Comparison of ENCODE assay signal across 17 cellular contexts in genomic region chr10:132643709-132644543, GRCh38.
A peak's percentile ranks its signal among the peaks of the same experiment; 100 is the strongest.
DNase-seq lines count a peak whose midpoint lies in the region; ATAC-seq and TF ChIP-seq lines count a peak whose summit lies in the region.
"Had no signal": no experiment of that assay in that cellular context is flagged by ENCODE, and none has a peak within 500 bp of the region (broad histone marks: within the 10 kb centered on the region; RNA-seq: fewer than 3 reads in every experiment).

No MANE protein-coding gene starts in this region.

- no peak overlapping the region for H2BK20ac ChIP-seq in H9 (ENCODE audit: low read depth, low read length, poor library complexity, severe bottlenecking)

- no peak overlapping the region for H3K4me2 ChIP-seq in H9 (ENCODE audit: insufficient read depth, insufficient read length, low read length)
- H3K4me2 ChIP-seq: PC-9 had no signal

- no peaks in the 10 kb centered on the region for H3K79me1 ChIP-seq in H9 (ENCODE audit: insufficient read depth, low read depth, low read length, poor library complexity, severe bottlenecking)

- H3K9me3 ChIP-seq in H9 (ENCODE audit: control insufficient read depth, low read depth, low read length): no peaks in the 10 kb centered on the region
- H3K9me3 ChIP-seq in MG63: no peaks in the 10 kb centered on the region

- H3K9me3 Mint-ChIP-seq in H9 (peaks cover 7 to 11% of the 10 kb centered on the region in 2 experiments; a peak in 3 of 5 replicates), WTC11 (peaks cover 6% of the 10 kb centered on the region; the same call in 1 of the 2 replicates)
- H3K9me3 Mint-ChIP-seq in stimulated activated naive B cell treated with anti-CD40 and anti-IgM and Interleukin-4, amounts not matched to agents 10 μg/mL and 1 μg/mL and 100 μg/mL, for 72 hours: no peaks in the 10 kb centered on the region
- H3K9me3 Mint-ChIP-seq: activated T-helper 17 cell treated with anti-CD3 and anti-CD28 coated beads, Interleukin-2, amount 50 U/mL, for 72 hours; stimulated activated naive CD8-positive, alpha-beta T cell treated with anti-CD3 and anti-CD28 coated beads, Interleukin-15, amount 100 ng/mL, for 72 hours had no signal

- H3K27me3 Mint-ChIP-seq in H9 (ENCODE audit: low read depth): peaks cover 7% of the 10 kb centered on the region
- no peaks in the 10 kb centered on the region for H3K27me3 Mint-ChIP-seq in WTC11 (ENCODE audit: low read depth)
- no peaks in the 10 kb centered on the region for H3K27me3 Mint-ChIP-seq in stimulated activated naive B cell treated with anti-CD40 and anti-IgM and Interleukin-4, amounts not matched to agents 10 μg/mL and 1 μg/mL and 100 μg/mL, for 72 hours
- H3K27me3 Mint-ChIP-seq: activated T-helper 17 cell treated with anti-CD3 and anti-CD28 coated beads, Interleukin-2, amount 50 U/mL, for 72 hours; stimulated activated naive CD8-positive, alpha-beta T cell treated with anti-CD3 and anti-CD28 coated beads, Interleukin-15, amount 100 ng/mL, for 72 hours had no signal

- no peaks in the 10 kb centered on the region for H3K4me1 ChIP-seq in H9 (ENCODE audit: insufficient read depth, low read length)

- POLR2A ChIA-PET in WTC11 (lab: Charles Lee): no interaction called here

- no peak overlapping the region for H3K56ac ChIP-seq in H9 (ENCODE audit: insufficient read length, low read depth, low read length)

- H2BK15ac ChIP-seq in H9 (ENCODE audit: low read depth, low read length): no peak overlapping the region

- no peak overlapping the region for H3K27ac ChIP-seq in H9 (ENCODE audit: insufficient read length, low read depth, low read length)
- H3K27ac ChIP-seq: PC-9 had no signal

- H3K9ac ChIP-seq in H9 (ENCODE audit: extremely low read depth, insufficient read length, low read length): no peak overlapping the region

- no peak overlapping the region for H3K4me3 ChIP-seq in MG63
- H3K4me3 ChIP-seq: PC-9 had no signal

- peak; percentile 65 for ATAC-seq in WTC11
- ATAC-seq in stimulated activated naive B cell treated with anti-CD40 and anti-IgM and Interleukin-4, amounts not matched to agents 10 μg/mL and 1 μg/mL and 100 μg/mL, for 72 hours (replicated peaks): peak; percentile 34 to 54
- ATAC-seq: activated T-helper 17 cell treated with anti-CD3 and anti-CD28 coated beads, Interleukin-2, amount 50 U/mL, for 72 hours; stimulated activated naive CD8-positive, alpha-beta T cell treated with anti-CD3 and anti-CD28 coated beads, Interleukin-15, amount 100 ng/mL, for 72 hours had no signal

- DNase-seq in H9 (peak; percentile 42), WTC11 (ENCODE audit: low spot score) (peak; percentile 31), islet precursor cell (peak; percentile 57), A172 (ENCODE audit: low spot score) (no peak), EL (no peak), MG63 (no peak)
- DNase-seq in stimulated activated naive B cell treated with anti-CD40 and anti-IgM and Interleukin-4, amounts not matched to agents 10 μg/mL and 1 μg/mL and 100 μg/mL, for 72 hours: no peak
- DNase-seq: activated CD8-positive, alpha-beta memory T cell treated with anti-CD3 and anti-CD28 coated beads for 24 hours; amygdala; DMS 273 treated with DMSO at 0.1 percent for 48 hours; erythroblast; NCI-H1694; NCI-H510A; PC-9; stimulated activated CD4-positive, alpha-beta T cell treated with anti-CD3 and anti-CD28 coated beads, Interleukin-12 subunit alpha, Interleukin-12 subunit beta, amount 100 ng/mL, for 4 hours; stimulated activated naive CD8-positive, alpha-beta T cell treated with anti-CD3 and anti-CD28 coated beads, Interleukin-15, amount 100 ng/mL, for 72 hours had no signal

- no peak overlapping the region for H3K23ac ChIP-seq in H9 (ENCODE audit: insufficient read length, low read depth, low read length)

- no peak overlapping the region for H2AK5ac ChIP-seq in H9 (ENCODE audit: insufficient read length, low read length)

- no peaks in the 10 kb centered on the region for H3K23me2 ChIP-seq in H9 (ENCODE audit: insufficient read length, low read depth, low read length, poor library complexity, severe bottlenecking)

- no peak overlapping the region for H3K14ac ChIP-seq in H9 (ENCODE audit: insufficient read depth, low read length)

- H2BK120ac ChIP-seq in H9 (ENCODE audit: low read depth, low read length, poor library complexity, severe bottlenecking): no peak overlapping the region

- H3K4ac ChIP-seq in H9 (ENCODE audit: low read depth, low read length): no peak overlapping the region

- TF ChIP-seq CTCF in H9 (conservative IDR thresholded peaks at IDR 0.05) (peak; percentile 31; the same call in 2 of the 3 replicates), WTC11 (IDR thresholded peaks at IDR 0.05) (no peak)

- H3K36me3 Mint-ChIP-seq in H9 (ENCODE audit: insufficient read depth in 1 of 3, low read depth in 3 of 3) (no peaks in the 10 kb centered on the region; a peak in 1 of 7 replicates), WTC11 (no peaks in the 10 kb centered on the region)
- H3K36me3 Mint-ChIP-seq in stimulated activated naive B cell treated with anti-CD40 and anti-IgM and Interleukin-4, amounts not matched to agents 10 μg/mL and 1 μg/mL and 100 μg/mL, for 72 hours: peaks cover 10 to 24% of the 10 kb centered on the region in 2 donors

- no peak overlapping the region for H2AFZ ChIP-seq in H9 (ENCODE audit: low read length)
- H2AFZ ChIP-seq: PC-9 had no signal

- H3K4me1 Mint-ChIP-seq in H9 (peaks cover 3 to 13% of the 10 kb centered on the region in 2 experiments; a peak in 2 of 4 replicates), WTC11 (no peaks in the 10 kb centered on the region; the same call in 1 of the 2 replicates)
- H3K4me1 Mint-ChIP-seq in stimulated activated naive B cell treated with anti-CD40 and anti-IgM and Interleukin-4, amounts not matched to agents 10 μg/mL and 1 μg/mL and 100 μg/mL, for 72 hours: peaks cover 3 to 15% of the 10 kb centered on the region in 2 donors

- no peak overlapping the region for H4K8ac ChIP-seq in H9 (replicated peaks; ENCODE audit: insufficient read length, low read depth, low read length)

- H3K4me3 Mint-ChIP-seq in H9: no peak overlapping the region
- H3K4me3 Mint-ChIP-seq in WTC11: no peak overlapping the region
- no peak overlapping the region for H3K4me3 Mint-ChIP-seq in stimulated activated naive B cell treated with anti-CD40 and anti-IgM and Interleukin-4, amounts not matched to agents 10 μg/mL and 1 μg/mL and 100 μg/mL, for 72 hours
- H3K4me3 Mint-ChIP-seq: activated T-helper 17 cell treated with anti-CD3 and anti-CD28 coated beads, Interleukin-2, amount 50 U/mL, for 72 hours; stimulated activated naive CD8-positive, alpha-beta T cell treated with anti-CD3 and anti-CD28 coated beads, Interleukin-15, amount 100 ng/mL, for 72 hours had no signal

- no peaks in the 10 kb centered on the region for H4K20me1 ChIP-seq in H9 (ENCODE audit: control insufficient read depth, insufficient read depth, insufficient read length)

- CTCF ChIA-PET in WTC11 (lab: Charles Lee): interaction anchor here (0.9 to 1.9 kb wide), 3 partner anchors 11 to 185 kb away, joined by 3 to 8 read pairs (median 8); no protein-coding TSS in a partner anchor

- no peaks in the 10 kb centered on the region for H3K36me3 ChIP-seq in MG63

- H4K5ac ChIP-seq in H9 (ENCODE audit: insufficient read length, low read depth, low read length): no peak overlapping the region

- H3K79me2 ChIP-seq in H9 (ENCODE audit: insufficient read depth, low read length): no peaks in the 10 kb centered on the region

- H2BK12ac ChIP-seq in H9 (ENCODE audit: insufficient read length, low read depth, low read length): no peak overlapping the region

- no peak overlapping the region for H3K18ac ChIP-seq in H9 (ENCODE audit: insufficient read length, low read depth, low read length)

- H3T11ph ChIP-seq in H9 (ENCODE audit: low read length): no peak overlapping the region

- H2BK5ac ChIP-seq in H9 (ENCODE audit: insufficient read length, low read length): no peak overlapping the region

- no CpG with 5 or more reads among the region's 35 CpGs for WGBS in H9 (ENCODE audit: extremely low coverage, insufficient read length, low lambda C conversion rate)

- no peaks in the 10 kb centered on the region for H3K27me3 ChIP-seq in H9 (ENCODE audit: insufficient read depth, low read length)
- H3K27me3 ChIP-seq in MG63: no peaks in the 10 kb centered on the region

- H3K27ac Mint-ChIP-seq in H9: peak overlapping the region in 1 of 3 experiments; percentile 10; a peak in 1 of 7 replicates
- no peak overlapping the region for H3K27ac Mint-ChIP-seq in WTC11
- peak overlapping the region; percentile 73 for H3K27ac Mint-ChIP-seq in stimulated activated naive B cell treated with anti-CD40 and anti-IgM and Interleukin-4, amounts not matched to agents 10 μg/mL and 1 μg/mL and 100 μg/mL, for 72 hours
- H3K27ac Mint-ChIP-seq: activated T-helper 17 cell treated with anti-CD3 and anti-CD28 coated beads, Interleukin-2, amount 50 U/mL, for 72 hours had no signal

- no peak overlapping the region for H4K91ac ChIP-seq in H9 (ENCODE audit: insufficient read length, low read depth, low read length)

TF ChIP-seq in WTC11, 78 proteins besides CTCF, POLR2A, EP300 and RAD21:
- TF ChIP-seq E2F1 (CRISPR knock-in tag; IDR thresholded peaks at IDR 0.05): no peak
- no peak for TF ChIP-seq SMAD3 (CRISPR knock-in tag; IDR thresholded peaks at IDR 0.05; ENCODE audit: borderline replicate concordance)
- no peak for TF ChIP-seq ZNF396 (CRISPR knock-in tag; IDR thresholded peaks at IDR 0.05; ENCODE audit: borderline replicate concordance)
- TF ChIP-seq ETV6 (CRISPR knock-in tag; IDR thresholded peaks at IDR 0.05): no peak
- TF ChIP-seq RELA (CRISPR knock-in tag; IDR thresholded peaks at IDR 0.05; ENCODE audit: borderline replicate concordance): no peak
- TF ChIP-seq GRHL2 (CRISPR knock-in tag; IDR thresholded peaks at IDR 0.05; ENCODE audit: insufficient replicate concordance, severe bottlenecking): no peak
- TF ChIP-seq ESRRA (CRISPR knock-in tag; IDR thresholded peaks at IDR 0.05; ENCODE audit: borderline replicate concordance): no peak

Comparison
In these comparisons a context has a peak if more than half of its experiments do, and no peak if none do; other contexts are left out.
1. DNase-seq: peak in H9 (single experiment), WTC11 (single experiment) and islet precursor cell (single experiment); none in stimulated activated naive B cell treated with anti-CD40 and anti-IgM and Interleukin-4, amounts not matched to agents 10 μg/mL and 1 μg/mL and 100 μg/mL, for 72 hours (single experiment), A172 (single experiment), EL (single experiment) and MG63 (single experiment).